In the genomic region with DNA sequence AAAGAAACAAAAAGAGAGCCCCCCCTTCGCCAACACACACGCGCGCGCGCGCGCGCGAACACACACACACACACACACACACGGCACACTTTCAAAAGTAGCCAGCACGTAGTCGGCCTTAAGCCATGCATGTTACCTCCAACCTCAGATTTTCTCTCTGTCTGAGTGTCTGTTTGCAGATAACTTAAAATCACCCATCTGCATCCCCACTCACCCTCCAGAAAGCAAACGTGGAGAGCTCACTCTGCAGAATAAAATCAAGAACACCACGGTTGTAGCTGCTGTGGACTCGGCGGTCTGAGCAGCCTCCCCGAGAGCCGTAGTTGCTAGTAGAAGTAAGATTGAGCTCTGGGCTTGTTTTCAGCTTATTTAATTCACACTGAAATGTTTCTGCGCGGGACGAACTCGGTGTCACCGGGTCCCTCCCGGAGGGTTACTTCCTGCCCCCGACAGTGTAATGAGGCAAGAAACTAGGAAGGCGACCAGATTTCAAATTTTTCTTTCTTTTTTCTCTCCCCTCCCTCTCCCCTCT, we compare ENCODE assay signal across 9 cellular contexts. TPM values are rescaled to one million over a fixed set of nuclear protein-coding genes. Genes with fewer than 3 reads are reported as not detected.
DNase-seq lines count a peak whose midpoint lies in the region; ATAC-seq and TF ChIP-seq lines count a peak whose summit lies in the region.
"Had no signal": no experiment of that assay in that cellular context is flagged by ENCODE, and none has a peak within 500 bp of the region (broad histone marks: within the 10 kb centered on the region; RNA-seq: fewer than 3 reads in every experiment).

No MANE protein-coding gene starts in this region.

- peaks cover 58% of the 10 kb centered on the region for H3K79me2 ChIP-seq in ACC112 (ENCODE audit: control insufficient read depth, insufficient read depth, low read length, unreplicated experiment)

- DNase-seq in Panc1 (ENCODE audit: low read depth, low spot score) (no peak), fibroblast of pulmonary artery (ENCODE audit: low read depth) (peak; percentile 56), HuH-7 (ENCODE audit: low spot score) (no peak), SHP77 treated with DMSO at 0.1 percent for 48 hours (lab: John Stamatoyannopoulos, UW) (no peak), SJCRH30 (no peak)
- DNase-seq: COR-L47 had no signal

- H3K27me3 ChIP-seq in ACC112 (ENCODE audit: insufficient read depth, low read length), result no peaks in the 10 kb centered on the region
- H3K27me3 ChIP-seq in Panc1 (ENCODE audit: control insufficient read depth, insufficient read depth, low read length), result peaks cover 21% of the 10 kb centered on the region
- no peaks in the 10 kb centered on the region for H3K27me3 ChIP-seq in neuron (ENCODE audit: insufficient read depth, low read length)
- no peaks in the 10 kb centered on the region for H3K27me3 ChIP-seq in SJCRH30

- ATAC-seq in Panc1 (peak; percentile 56), HG02798 (IDR thresholded peaks at IDR 0.05; ENCODE audit: poor library complexity, unreplicated experiment) (no peak)

- H3K9me3 ChIP-seq in Panc1 (ENCODE audit: control insufficient read depth, insufficient read depth, low read depth, low read length), result no peaks in the 10 kb centered on the region
- peaks cover 4% of the 10 kb centered on the region for H3K9me3 ChIP-seq in neuron (ENCODE audit: low read length)
- no peaks in the 10 kb centered on the region for H3K9me3 ChIP-seq in SJCRH30 (replicated peaks)

- H3K4me1 ChIP-seq in ACC112 (ENCODE audit: control insufficient read depth, insufficient read depth, low read length, unreplicated experiment) (peaks cover 11% of the 10 kb centered on the region), Panc1 (ENCODE audit: control insufficient read depth, insufficient read depth, low read length) (peaks cover 6% of the 10 kb centered on the region; the same call in 1 of the 2 replicates), neuron (ENCODE audit: insufficient read depth, low read length) (peaks cover 42% of the 10 kb centered on the region), SJCRH30 (no peaks in the 10 kb centered on the region)

- TF ChIP-seq CTCF in Panc1 (IDR thresholded peaks at IDR 0.05) (no peak), fibroblast of pulmonary artery (IDR thresholded peaks at IDR 0.05; ENCODE audit: low read length, missing control alignments) (no peak)

- H2AFZ ChIP-seq in ACC112 (ENCODE audit: low read length, unreplicated experiment) (peak overlapping the region; percentile 60), neuron (ENCODE audit: low read depth, low read length) (no peak overlapping the region)

- H3K27ac ChIP-seq in ACC112 (ENCODE audit: low read depth, low read length) (peak overlapping the region; percentile 72), Panc1 (ENCODE audit: low read length) (no peak overlapping the region), SJCRH30 (no peak overlapping the region)

- in situ Hi-C loops in Panc1 (cut with HindIII; ENCODE audit: low pct_unique_long_range_greater_than_20kb, low sequenced_read_pairs), result no loop called here

- intact Hi-C loops in Panc1 (cut with micrococcal nuclease; ENCODE audit: unreplicated experiment), result no loop called here

- POLR2A ChIA-PET in Panc1 (lab: Charles Lee), result no interaction called here

- H3K4me3 ChIP-seq in ACC112 (ENCODE audit: low read depth, low read length), result peak overlapping the region; percentile 96
- H3K4me3 ChIP-seq in Panc1 (ENCODE audit: low read depth in 2 of 2, low read length in 2 of 2), result peak overlapping the region; percentile 50 to 71
- peak overlapping the region; percentile 92 for H3K4me3 ChIP-seq in fibroblast of pulmonary artery (replicated peaks; ENCODE audit: low read depth, low read length)
- peak overlapping the region; percentile 78 for H3K4me3 ChIP-seq in neuron (ENCODE audit: low read length)
- H3K4me3 ChIP-seq in SJCRH30, result no peak overlapping the region

- H3K36me3 ChIP-seq in ACC112 (ENCODE audit: insufficient read depth, low read length), result no peaks in the 10 kb centered on the region
- no peaks in the 10 kb centered on the region for H3K36me3 ChIP-seq in Panc1 (ENCODE audit: control insufficient read depth, insufficient read depth, low read length)
- H3K36me3 ChIP-seq in neuron (ENCODE audit: insufficient read depth, low read length), result peaks cover 39% of the 10 kb centered on the region
- peaks cover 4% of the 10 kb centered on the region for H3K36me3 ChIP-seq in SJCRH30

- CTCF ChIA-PET in Panc1 (lab: Charles Lee), result no interaction called here

- BruUV-seq in Panc1 (replicated peaks; lab: Mats Ljungman, UMichigan), result no TSS peak

RNA-seq across cellular contexts. Expression of a gene that starts 5.2 kb away (rescaled TPM):
- 2.0 TPM for total RNA-seq in Panc1 (2021; ENCODE audit: unreplicated experiment)
- 0.71 TPM for polyA plus RNA-seq in Panc1 (2012; ENCODE audit: insufficient read length)
- total RNA-seq in SJCRH30 (2014; rRNA removed; shearing (Covaris generic)), result 14.3 and 14.7 TPM in 2 replicates
